ENCODE assay signal across 34 cellular contexts in genomic region chr1:58090640-58091039, GRCh38.
"Had no signal": no experiment of that assay in that cellular context is flagged by ENCODE, and none has a peak within 500 bp of the region (broad histone marks: within the 10 kb centered on the region; RNA-seq: fewer than 3 reads in every experiment).

No MANE protein-coding gene starts in this region.

- H3K27ac ChIP-seq: cardiac muscle cell, KMS-11, SJCRH30, SK-N-MC, WERI-Rb-1 had no signal

- H3K4me2 ChIP-seq: KMS-11 had no signal

- H3K36me3 Mint-ChIP-seq: activated CD8-positive, alpha-beta memory T cell treated with anti-CD3 and anti-CD28 coated beads, Interleukin-2, amount 10 ng/mL, durations not matched to agents 7 days and 5 days; activated naive CD8-positive, alpha-beta T cell treated with anti-CD3 and anti-CD28 coated beads for 36 hours had no signal

- H3K27ac Mint-ChIP-seq: activated CD4-positive, alpha-beta memory T cell treated with anti-CD3 and anti-CD28 coated beads, Interleukin-2, amount 10 ng/mL, durations not matched to agents 7 days and 5 days; activated CD8-positive, alpha-beta memory T cell treated with anti-CD3 and anti-CD28 coated beads, Interleukin-2, amount 10 ng/mL, durations not matched to agents 7 days and 5 days; activated naive CD8-positive, alpha-beta T cell treated with anti-CD3 and anti-CD28 coated beads for 36 hours; activated T-cell treated with anti-CD3 and anti-CD28 coated beads, Interleukin-2, amount 50 U/mL, for 72 hours; activated T-helper 17 cell treated with anti-CD3 and anti-CD28 coated beads, Interleukin-2, amount 50 U/mL, for 72 hours had no signal

- H3K36me3 ChIP-seq: cardiac muscle cell, MG63, SJCRH30, WERI-Rb-1 had no signal

- H3K4me3 ChIP-seq: cardiac muscle cell, MG63, SJCRH30, SK-N-MC had no signal

- H3K27me3 Mint-ChIP-seq: activated CD4-positive, alpha-beta memory T cell treated with anti-CD3 and anti-CD28 coated beads, Interleukin-2, amount 10 ng/mL, durations not matched to agents 7 days and 5 days had no signal

- H3K4me1 Mint-ChIP-seq: activated CD4-positive, alpha-beta memory T cell treated with anti-CD3 and anti-CD28 coated beads, Interleukin-2, amount 10 ng/mL, durations not matched to agents 7 days and 5 days; activated CD8-positive, alpha-beta memory T cell treated with anti-CD3 and anti-CD28 coated beads, Interleukin-2, amount 10 ng/mL, durations not matched to agents 7 days and 5 days; activated naive CD8-positive, alpha-beta T cell treated with anti-CD3 and anti-CD28 coated beads for 36 hours; activated T-helper 17 cell treated with anti-CD3 and anti-CD28 coated beads, Interleukin-2, amount 50 U/mL, for 72 hours had no signal

- H3K9me3 ChIP-seq: MG63, SJCRH30 had no signal

- H3K4me1 ChIP-seq: SJCRH30 had no signal

- ATAC-seq: activated CD8-positive, alpha-beta memory T cell treated with anti-CD3 and anti-CD28 coated beads, Interleukin-2, amount 10 ng/mL, durations not matched to agents 7 days and 5 days; activated T-cell treated with anti-CD3 and anti-CD28 coated beads, Interleukin-2, amount 50 U/mL, for 72 hours; activated T-helper 17 cell treated with anti-CD3 and anti-CD28 coated beads, Interleukin-2, amount 50 U/mL, for 72 hours; Panc1 had no signal

- H3K4me3 Mint-ChIP-seq: activated CD4-positive, alpha-beta memory T cell treated with anti-CD3 and anti-CD28 coated beads, Interleukin-2, amount 10 ng/mL, durations not matched to agents 7 days and 5 days; activated CD8-positive, alpha-beta memory T cell treated with anti-CD3 and anti-CD28 coated beads, Interleukin-2, amount 10 ng/mL, durations not matched to agents 7 days and 5 days; activated naive CD8-positive, alpha-beta T cell treated with anti-CD3 and anti-CD28 coated beads for 36 hours; activated T-cell treated with anti-CD3 and anti-CD28 coated beads, Interleukin-2, amount 50 U/mL, for 72 hours; activated T-helper 17 cell treated with anti-CD3 and anti-CD28 coated beads, Interleukin-2, amount 50 U/mL, for 72 hours had no signal

- H3K9me3 Mint-ChIP-seq: activated CD4-positive, alpha-beta memory T cell treated with anti-CD3 and anti-CD28 coated beads, Interleukin-2, amount 10 ng/mL, durations not matched to agents 7 days and 5 days; activated naive CD8-positive, alpha-beta T cell treated with anti-CD3 and anti-CD28 coated beads for 36 hours; activated T-helper 17 cell treated with anti-CD3 and anti-CD28 coated beads, Interleukin-2, amount 50 U/mL, for 72 hours had no signal

- H3K27me3 ChIP-seq: cardiac muscle cell, MG63 had no signal

- DNase-seq: activated CD4-positive, alpha-beta memory T cell treated with anti-CD3 and anti-CD28 coated beads, Interleukin-2, amount 10 ng/mL, durations not matched to agents 7 days and 5 days; activated CD4-positive, alpha-beta T cell treated with anti-CD3 and anti-CD28 coated beads for 1 hour; activated CD4-positive, alpha-beta T cell treated with anti-CD3 and anti-CD28 coated beads for 48 hours; activated CD4-positive, CD25-positive, alpha-beta regulatory T cell; activated CD8-positive, alpha-beta memory T cell treated with anti-CD3 and anti-CD28 coated beads for 24 hours; activated CD8-positive, alpha-beta memory T cell treated with anti-CD3 and anti-CD28 coated beads, Interleukin-2, amount 10 ng/mL, durations not matched to agents 7 days and 5 days; activated CD8-positive, alpha-beta memory T cell treated with anti-CD3 and anti-CD28 coated beads, Interleukin-2, amount 50 U/mL, for 48 hours; activated effector memory CD4-positive, alpha-beta T cell treated with anti-CD3 and anti-CD28 coated beads, Interleukin-2, amount 50 U/mL, for 16 hours; activated naive CD4-positive, alpha-beta T cell; activated naive CD4-positive, alpha-beta T cell treated with anti-CD3 and anti-CD28 coated beads, Interleukin-2, amount 50 U/mL, for 16 hours; activated naive CD8-positive, alpha-beta T cell treated with anti-CD3 and anti-CD28 coated beads for 36 hours; activated T-cell treated with anti-CD3 and anti-CD28 coated beads, Interleukin-2, amount 50 U/mL, for 72 hours; amniotic stem cell; aorta; MG63; NCI-H1048; NCI-H1105 treated with DMSO at 0.1 percent for 48 hours; NCI-H1436; NCI-H1694; NCI-H1930; NCI-H2081 treated with DMSO at 0.1 percent for 48 hours; NCI-H226; NCI-H446 treated with DMSO at 0.1 percent for 48 hours; NCI-H524; NCI-H69; SHP77; SJCRH30; T1000; WERI-Rb-1 had no signal

- H3K9ac ChIP-seq: KMS-11 had no signal
